In the genomic region with DNA sequence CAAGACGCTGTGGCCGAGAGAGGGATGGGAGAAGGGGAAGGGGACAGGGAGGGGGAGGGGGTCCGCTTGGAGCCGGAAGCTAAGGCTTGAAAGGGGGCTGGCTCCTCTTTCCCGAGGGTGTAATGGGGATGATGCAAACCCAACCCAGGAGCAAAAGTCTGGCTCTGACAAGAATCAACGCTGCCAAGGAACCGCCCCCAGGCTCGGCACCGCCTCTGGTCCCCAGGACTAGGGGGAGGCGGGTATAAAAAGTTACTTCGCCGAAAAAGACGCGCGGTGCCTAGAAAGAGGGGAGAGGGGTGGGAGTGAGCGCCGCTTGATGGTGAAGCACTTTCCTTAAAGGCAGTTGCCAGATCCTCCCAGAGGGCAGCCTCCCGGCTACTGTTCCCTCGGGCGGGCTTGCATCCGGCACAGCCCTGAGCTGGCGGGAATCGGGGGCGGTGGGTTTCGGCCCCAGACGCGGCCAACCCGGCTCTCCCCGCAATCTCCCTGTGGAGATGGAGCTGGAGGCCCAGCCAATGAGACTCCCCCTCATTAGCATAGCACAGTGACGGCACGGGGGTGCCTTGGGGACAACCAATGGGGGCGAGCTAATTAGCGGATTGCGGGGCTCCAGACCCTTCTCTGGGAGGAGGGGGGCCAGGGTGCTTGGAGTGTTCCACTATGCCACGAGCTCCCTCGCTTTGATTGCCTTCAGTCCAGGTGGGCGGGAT, we compare ENCODE assay signal across 8 cellular contexts. TPM values are rescaled to one million over a fixed set of nuclear protein-coding genes. Genes with fewer than 3 reads are reported as not detected.
A peak's percentile ranks its signal among the peaks of the same experiment; 100 is the strongest.
DNase-seq lines count a peak whose midpoint lies in the region; ATAC-seq and TF ChIP-seq lines count a peak whose summit lies in the region.

A gene (minus strand): TSS at position 40 of the 713 bp plus-strand sequence. CDS start 131 bp downstream, outside the sequence.

- no peaks in the 10 kb centered on the region for H3K36me3 Mint-ChIP-seq in activated T-cell treated with anti-CD3 and anti-CD28 coated beads, Interleukin-2, amount 50 U/mL, for 24 hours (ENCODE audit: low read depth)

- H3K9me3 ChIP-seq in iPS-15b (ENCODE audit: control insufficient read depth, insufficient read depth, low read length) (no peaks in the 10 kb centered on the region), sigmoid colon (no peaks in the 10 kb centered on the region)

- intact Hi-C loops in sigmoid colon (cut with DNase I), result no loop called here

- no peak for DNase-seq in activated T-cell treated with anti-CD3 and anti-CD28 coated beads, Interleukin-2, amount 50 U/mL, for 24 hours
- no peak for DNase-seq in activated T-cell treated with anti-CD3 and anti-CD28 coated beads, Interleukin-2, amount 50 U/mL, for 48 hours
- DNase-seq in NCI-H460 (ENCODE audit: extremely low read depth, low read depth) (peak; percentile 43), brain pericyte (ENCODE audit: low read depth, low spot score) (peak; percentile 31), sigmoid colon (peak; percentile 87), SKM-1 (lab: John Stamatoyannopoulos, UW; ENCODE audit: unreplicated experiment) (no peak)

- H3K4me1 Mint-ChIP-seq in activated T-cell treated with anti-CD3 and anti-CD28 coated beads, Interleukin-2, amount 50 U/mL, for 24 hours (ENCODE audit: low read depth), result peaks cover 8% of the 10 kb centered on the region

- TF ChIP-seq POLR2A in sigmoid colon (IDR thresholded peaks at IDR 0.05), result no peak

- H3K4me3 Mint-ChIP-seq in activated T-cell treated with anti-CD3 and anti-CD28 coated beads, Interleukin-2, amount 50 U/mL, for 24 hours, result peak within 1 kb of the TSS; percentile 40

- H3K27me3 Mint-ChIP-seq in activated T-cell treated with anti-CD3 and anti-CD28 coated beads, Interleukin-2, amount 50 U/mL, for 24 hours, result peaks cover 58% of the 10 kb centered on the region

- peak within 1 kb of the TSS; percentile 88 for H3K9ac ChIP-seq in iPS-15b (ENCODE audit: low read depth, low read length)

- WGBS in sigmoid colon, 2 donors, result 2 to 11% methylated on average over 37 of the region's 37 CpGs

- peak within 1 kb of the TSS; percentile 70 to 84 (median 72) for H3K27ac ChIP-seq in sigmoid colon

- H3K4me3 ChIP-seq in iPS-15b (ENCODE audit: low read depth, low read length) (peak within 1 kb of the TSS; percentile 93), sigmoid colon (peak within 1 kb of the TSS; percentile 35 to 63 (median 57))

- H3K9me3 Mint-ChIP-seq in activated T-cell treated with anti-CD3 and anti-CD28 coated beads, Interleukin-2, amount 50 U/mL, for 24 hours, result no peaks in the 10 kb centered on the region

- no peak for ATAC-seq in GM21825 (IDR thresholded peaks at IDR 0.05; ENCODE audit: unreplicated experiment)

- TF ChIP-seq EP300 in sigmoid colon (IDR thresholded peaks at IDR 0.05), result no peak

- no peak for TF ChIP-seq CTCF in sigmoid colon (IDR thresholded peaks at IDR 0.05)

- H3K36me3 ChIP-seq in iPS-15b (ENCODE audit: control insufficient read depth, insufficient read depth, low read length) (no peaks in the 10 kb centered on the region), sigmoid colon (no peaks in the 10 kb centered on the region)

- no peak within 1 kb of the TSS for H3K27ac Mint-ChIP-seq in activated T-cell treated with anti-CD3 and anti-CD28 coated beads, Interleukin-2, amount 50 U/mL, for 24 hours

- H3K27me3 ChIP-seq in iPS-15b (ENCODE audit: control insufficient read depth, insufficient read depth, low read length), result no peaks in the 10 kb centered on the region
- no peaks in the 10 kb centered on the region for H3K27me3 ChIP-seq in sigmoid colon

- peaks cover 28% of the 10 kb centered on the region for H3K4me1 ChIP-seq in iPS-15b (ENCODE audit: control insufficient read depth, insufficient read depth, low read length)
- peaks cover 0 to 19% (median 9%) of the 10 kb centered on the region in 4 donors for H3K4me1 ChIP-seq in sigmoid colon

RNA-seq across cellular contexts. Expression of the gene that starts here (rescaled TPM):
- 3.5 and 4.1 TPM in 2 replicates for total RNA-seq in NCI-H460 (2014; rRNA removed; shearing (Covaris generic))
- polyA plus RNA-seq in NCI-H460 (2014; cell fraction: nucleus; rRNA removed), result 0.81 and 1.8 TPM in 2 replicates
- total RNA-seq in sigmoid colon, result 1 to 10 TPM; 1.8 to 3.1 (median 2.6) TPM
- polyA plus RNA-seq in sigmoid colon, result 1 to 10 TPM in 1 of 3 donors, under 1 TPM in 2; 0.64 to 1.2 (median 0.92) TPM

Comparison
In these comparisons a context has a peak if more than half of its experiments do, and no peak if none do; other contexts are left out.
1. DNase-seq: peak in NCI-H460 (single experiment), brain pericyte (single experiment) and sigmoid colon (single experiment); none in activated T-cell treated with anti-CD3 and anti-CD28 coated beads, Interleukin-2, amount 50 U/mL, for 24 hours (single experiment), activated T-cell treated with anti-CD3 and anti-CD28 coated beads, Interleukin-2, amount 50 U/mL, for 48 hours (0 of 2) and SKM-1 (single experiment).